8 cellular contexts compared by ENCODE assay signal in genomic region chr3:196711838-196712513, GRCh38. TPM values are rescaled to one million over a fixed set of nuclear protein-coding genes. Genes with fewer than 3 reads are reported as not detected.
DNase-seq lines count a peak whose midpoint lies in the region; ATAC-seq and TF ChIP-seq lines count a peak whose summit lies in the region.

TSS of gene CEP19 (minus strand) at chr3:196712250. CDS start at chr3:196708657, 3,593 bp downstream.
TSS of gene PIGX (plus strand) at chr3:196712377.

- intact Hi-C loops in right cardiac atrium (cut with DNase I) (no loop called here), vagina (cut with DNase I) (no loop called here)

- H3K9me3 ChIP-seq in right cardiac atrium (ENCODE audit: control insufficient read depth, low read length): no peaks in the 10 kb centered on the region
- H3K9me3 ChIP-seq in vagina: no peaks in the 10 kb centered on the region

- peak within 1 kb of the TSS; percentile 92 for H3K27ac ChIP-seq in right cardiac atrium (ENCODE audit: low read length)
- H3K27ac ChIP-seq in rectal smooth muscle tissue (ENCODE audit: low read depth, low read length): peak within 1 kb of the TSS; percentile 91
- H3K27ac ChIP-seq in vagina: peak within 1 kb of the TSS; percentile 88

- peaks cover 7% of the 10 kb centered on the region for H3K36me3 Mint-ChIP-seq in T-helper 1 cell treated with Interleukin-12 subunit alpha and Interleukin-12 subunit beta and Interleukin-4 antibody, amounts not matched to agents 30 μg/mL and 1 μg/mL, for 36 hours (ENCODE audit: low read depth)

- DNase-seq in NCI-H146 (lab: John Stamatoyannopoulos, UW) (peak; percentile 85), amygdala (lab: John Stamatoyannopoulos, UW) (peak; percentile 36 to 92 (median 80)), right cardiac atrium (peak; percentile 86 to 95 (median 94)), vagina (ENCODE audit: extremely low spot score in 2 of 2) (peak in 1 of 2 donors; percentile 88)

- H3K27ac Mint-ChIP-seq in T-helper 1 cell treated with Interleukin-12 subunit alpha and Interleukin-12 subunit beta and Interleukin-4 antibody, amounts not matched to agents 30 μg/mL and 1 μg/mL, for 36 hours: peak within 1 kb of the TSS; percentile 99

- TF ChIP-seq POLR2A in GM15510 (IDR thresholded peaks at IDR 0.05; ENCODE audit: borderline replicate concordance, extremely low read depth, insufficient read length) (peak; percentile 84), vagina (IDR thresholded peaks at IDR 0.05) (peak in 1 of 2 donors; percentile 82)

- WGBS in right cardiac atrium: under 1% methylated on average over 68 of the region's 68 CpGs

- peak in 2 of 3 experiments; percentile 7 to 27 for TF ChIP-seq CTCF in vagina (IDR thresholded peaks at IDR 0.05)

- H3K4me3 ChIP-seq in right cardiac atrium (ENCODE audit: low read length) (peak within 1 kb of the TSS; percentile 89), rectal smooth muscle tissue (ENCODE audit: low read length) (peak within 1 kb of the TSS; percentile 87), vagina (peak within 1 kb of the TSS; percentile 75 to 80)

- H3K9me3 Mint-ChIP-seq in T-helper 1 cell treated with Interleukin-12 subunit alpha and Interleukin-12 subunit beta and Interleukin-4 antibody, amounts not matched to agents 30 μg/mL and 1 μg/mL, for 36 hours: no peaks in the 10 kb centered on the region

- peaks cover 31% of the 10 kb centered on the region for H3K4me1 Mint-ChIP-seq in T-helper 1 cell treated with Interleukin-12 subunit alpha and Interleukin-12 subunit beta and Interleukin-4 antibody, amounts not matched to agents 30 μg/mL and 1 μg/mL, for 36 hours (ENCODE audit: low read depth)

- H3K36me3 ChIP-seq in rectal smooth muscle tissue (ENCODE audit: control insufficient read depth, insufficient read depth, low read length) (no peaks in the 10 kb centered on the region), vagina (no peaks in the 10 kb centered on the region)

- peak within 1 kb of the TSS; percentile 89 for H3K4me3 Mint-ChIP-seq in T-helper 1 cell treated with Interleukin-12 subunit alpha and Interleukin-12 subunit beta and Interleukin-4 antibody, amounts not matched to agents 30 μg/mL and 1 μg/mL, for 36 hours

- peaks cover 4% of the 10 kb centered on the region for H3K4me1 ChIP-seq in right cardiac atrium (ENCODE audit: control insufficient read depth, insufficient read depth, low read length)
- peaks cover 8% of the 10 kb centered on the region for H3K4me1 ChIP-seq in rectal smooth muscle tissue (ENCODE audit: control insufficient read depth, insufficient read depth, low read length)
- peaks cover 27% of the 10 kb centered on the region for H3K4me1 ChIP-seq in vagina

- H3K27me3 Mint-ChIP-seq in T-helper 1 cell treated with Interleukin-12 subunit alpha and Interleukin-12 subunit beta and Interleukin-4 antibody, amounts not matched to agents 30 μg/mL and 1 μg/mL, for 36 hours (ENCODE audit: low read depth): no peaks in the 10 kb centered on the region

- H3K27me3 ChIP-seq in right cardiac atrium (ENCODE audit: control insufficient read depth, insufficient read depth) (no peaks in the 10 kb centered on the region), rectal smooth muscle tissue (ENCODE audit: control insufficient read depth, insufficient read depth, low read length) (no peaks in the 10 kb centered on the region), vagina (no peaks in the 10 kb centered on the region)

- peak; percentile 71 for ATAC-seq in HG02852 (IDR thresholded peaks at IDR 0.05; ENCODE audit: unreplicated experiment)
- ATAC-seq in right cardiac atrium: peak; percentile 98

- H3K9ac ChIP-seq in rectal smooth muscle tissue (ENCODE audit: low read length): peak within 1 kb of the TSS; percentile 84

RNA-seq across cellular contexts. Expression of gene CEP19, which starts in this region (rescaled TPM):
- total RNA-seq in right cardiac atrium: 1 to 10 TPM; 1.3 to 2.4 (median 1.7) TPM
- polyA plus RNA-seq in right cardiac atrium: 1.4 TPM
- total RNA-seq in vagina: 1.5 TPM

RNA-seq across cellular contexts. Expression of gene PIGX, which starts in this region (rescaled TPM):
- total RNA-seq in right cardiac atrium (10 to 100 TPM; 15.9 to 18.4 (median 16.4) TPM), vagina (31.9 TPM)
- polyA plus RNA-seq in right cardiac atrium: 12.0 TPM
